In genomic region chrY:16101815-16102214, GRCh38 we compare ENCODE assay signal across 1 cellular context.
TF ChIP-seq lines count a peak whose summit lies in the region.

No MANE protein-coding gene starts in this region.

TF ChIP-seq in HepG2, 621 proteins besides CTCF, POLR2A, EP300 and RAD21 (continued from another document and continues in another):
- TF ChIP-seq ZNF570 (CRISPR knock-in tag; IDR thresholded peaks at IDR 0.05; ENCODE audit: borderline replicate concordance), result no peak
- TF ChIP-seq ZNF562 (CRISPR knock-in tag; IDR thresholded peaks at IDR 0.05; ENCODE audit: borderline replicate concordance), result no peak
- TF ChIP-seq ZFP82 (CRISPR knock-in tag; IDR thresholded peaks at IDR 0.05; ENCODE audit: borderline replicate concordance), result no peak
- 0 out of 2 replicates have a peak, but pooled peaks have one; percentile 24 for TF ChIP-seq KAT8 (CRISPR knock-in tag; IDR thresholded peaks at IDR 0.05)
- TF ChIP-seq TGIF2 (CRISPR knock-in tag; IDR thresholded peaks at IDR 0.05), result no peak
- peak; percentile 55; the same call in 1 of the 2 replicates for TF ChIP-seq FOXJ3 (CRISPR knock-in tag; IDR thresholded peaks at IDR 0.05; ENCODE audit: borderline replicate concordance)
- peak; percentile 78 for TF ChIP-seq NCOA2 (CRISPR knock-in tag; IDR thresholded peaks at IDR 0.05)
- TF ChIP-seq ATF2 (CRISPR knock-in tag; IDR thresholded peaks at IDR 0.05), result peak; percentile 36; the same call in 1 of the 2 replicates
- TF ChIP-seq ZNF292 (CRISPR knock-in tag; IDR thresholded peaks at IDR 0.05; ENCODE audit: borderline replicate concordance, low read depth), result 0 out of 2 replicates have a peak, but pooled peaks have one; percentile 39
- TF ChIP-seq SAFB2 (CRISPR knock-in tag; IDR thresholded peaks at IDR 0.05; ENCODE audit: borderline replicate concordance, low read depth), result no peak
- no peak for TF ChIP-seq ZZZ3 (CRISPR knock-in tag; IDR thresholded peaks at IDR 0.05; ENCODE audit: borderline replicate concordance)
- no peak for TF ChIP-seq SMAD9 (CRISPR knock-in tag; IDR thresholded peaks at IDR 0.05)
- TF ChIP-seq ZNF496 (CRISPR knock-in tag; IDR thresholded peaks at IDR 0.05; ENCODE audit: insufficient replicate concordance), result no peak
- TF ChIP-seq ZNF232 (CRISPR knock-in tag; IDR thresholded peaks at IDR 0.05; ENCODE audit: borderline replicate concordance), result no peak
- TF ChIP-seq ZNF790 (CRISPR knock-in tag; IDR thresholded peaks at IDR 0.05; ENCODE audit: borderline replicate concordance), result no peak
- peak; percentile 54 to 81; a peak in 3 of 4 replicates for TF ChIP-seq NR2F1 (CRISPR knock-in tag; IDR thresholded peaks at IDR 0.05)
- TF ChIP-seq SAP130 (CRISPR knock-in tag; IDR thresholded peaks at IDR 0.05; ENCODE audit: low read depth), result peak; percentile 33; the same call in 1 of the 2 replicates
- TF ChIP-seq CEBPZ (IDR thresholded peaks at IDR 0.05; ENCODE audit: low read length), result no peak
- no peak for TF ChIP-seq ZNF362 (CRISPR knock-in tag; IDR thresholded peaks at IDR 0.05; ENCODE audit: borderline replicate concordance)
- TF ChIP-seq MXD4 (CRISPR knock-in tag; IDR thresholded peaks at IDR 0.05), result no peak
- no peak for TF ChIP-seq POLR2AphosphoS2 (IDR thresholded peaks at IDR 0.05; ENCODE audit: low read depth, low read length)
- TF ChIP-seq KDM1A (CRISPR knock-in tag; IDR thresholded peaks at IDR 0.05), result no peak
- TF ChIP-seq SETDB1 (CRISPR knock-in tag; IDR thresholded peaks at IDR 0.05; ENCODE audit: borderline replicate concordance), result no peak
- no peak for TF ChIP-seq ZFP36 (IDR thresholded peaks at IDR 0.05; ENCODE audit: borderline replicate concordance, low read depth, low read length, partially characterized antibody)
- no peak for TF ChIP-seq TP53 (CRISPR knock-in tag; conservative IDR thresholded peaks at IDR 0.05)
- TF ChIP-seq SIX4 (CRISPR knock-in tag; IDR thresholded peaks at IDR 0.05), result peak; percentile 97
- TF ChIP-seq PAXIP1 (CRISPR knock-in tag; conservative IDR thresholded peaks at IDR 0.05), result peak; percentile 97
- TF ChIP-seq ZNF253 (CRISPR knock-in tag; IDR thresholded peaks at IDR 0.05; ENCODE audit: borderline replicate concordance), result no peak
- no peak for TF ChIP-seq ZFP37 (CRISPR knock-in tag; IDR thresholded peaks at IDR 0.05; ENCODE audit: borderline replicate concordance)
- TF ChIP-seq PITX1 (CRISPR knock-in tag; IDR thresholded peaks at IDR 0.05), result 0 out of 2 replicates have a peak, but pooled peaks have one; percentile 21
- TF ChIP-seq ZNF224 (CRISPR knock-in tag; IDR thresholded peaks at IDR 0.05), result no peak
- no peak for TF ChIP-seq ZNF781 (CRISPR knock-in tag; IDR thresholded peaks at IDR 0.05; ENCODE audit: borderline replicate concordance, not compliant biosample characterization)
- no peak for TF ChIP-seq ZNF530 (CRISPR knock-in tag; IDR thresholded peaks at IDR 0.05; ENCODE audit: low read depth)
- TF ChIP-seq ZEB1 (IDR thresholded peaks at IDR 0.05; ENCODE audit: insufficient replicate concordance, low read depth), result no peak
- no peak for TF ChIP-seq ZNF138 (CRISPR knock-in tag; IDR thresholded peaks at IDR 0.05; ENCODE audit: low read depth)
- no peak for TF ChIP-seq ZNF251 (CRISPR knock-in tag; IDR thresholded peaks at IDR 0.05)
- TF ChIP-seq RELA (CRISPR knock-in tag; IDR thresholded peaks at IDR 0.05), result no peak
- no peak for TF ChIP-seq CSRNP2 (CRISPR knock-in tag; conservative IDR thresholded peaks at IDR 0.05; ENCODE audit: low read depth)
- TF ChIP-seq EHMT2 (IDR thresholded peaks at IDR 0.05; ENCODE audit: borderline replicate concordance, low read depth, low read length), result no peak
- no peak for TF ChIP-seq BATF2 (CRISPR knock-in tag; IDR thresholded peaks at IDR 0.05)
- TF ChIP-seq ZFAT (CRISPR knock-in tag; conservative IDR thresholded peaks at IDR 0.05), result no peak
- TF ChIP-seq ATRX (CRISPR knock-in tag; IDR thresholded peaks at IDR 0.05; ENCODE audit: borderline replicate concordance), result no peak
- TF ChIP-seq HDAC2 (CRISPR knock-in tag; IDR thresholded peaks at IDR 0.05), result peak; percentile 64; the same call in 1 of the 2 replicates
- TF ChIP-seq ZMYM4 (CRISPR knock-in tag; IDR thresholded peaks at IDR 0.05), result peak; percentile 82
- TF ChIP-seq ZNF512B (CRISPR knock-in tag; IDR thresholded peaks at IDR 0.05; ENCODE audit: borderline replicate concordance), result no peak
- TF ChIP-seq ZNF850 (CRISPR knock-in tag; conservative IDR thresholded peaks at IDR 0.05), result no peak
- no peak for TF ChIP-seq ZNF574 (CRISPR knock-in tag; IDR thresholded peaks at IDR 0.05)
- TF ChIP-seq CEBPG (CRISPR knock-in tag; IDR thresholded peaks at IDR 0.05), result peak; percentile 49
- no peak for TF ChIP-seq AHR (CRISPR knock-in tag; IDR thresholded peaks at IDR 0.05)
- peak; percentile 68 for TF ChIP-seq DPF2 (CRISPR knock-in tag; IDR thresholded peaks at IDR 0.05; ENCODE audit: borderline replicate concordance, low read depth)
- no peak for TF ChIP-seq NR1H2 (CRISPR knock-in tag; IDR thresholded peaks at IDR 0.05; ENCODE audit: borderline replicate concordance, low read depth)
- TF ChIP-seq MED1 (CRISPR knock-in tag; IDR thresholded peaks at IDR 0.05), result peak; percentile 78
- TF ChIP-seq ZFP36L2 (CRISPR knock-in tag; IDR thresholded peaks at IDR 0.05), result no peak
- TF ChIP-seq RNF2 (conservative IDR thresholded peaks at IDR 0.05; ENCODE audit: low read depth), result no peak
- no peak for TF ChIP-seq ZNF563 (CRISPR knock-in tag; IDR thresholded peaks at IDR 0.05)
